In genomic region chr2:166365803-166366420, GRCh38 we compare ENCODE assay signal across 20 cellular contexts. TPM values are rescaled to one million over a fixed set of nuclear protein-coding genes. Genes with fewer than 3 reads are reported as not detected.
A peak's percentile ranks its signal among the peaks of the same experiment; 100 is the strongest.
DNase-seq lines count a peak whose midpoint lies in the region; ATAC-seq, FAIRE-seq and TF ChIP-seq lines count a peak whose summit lies in the region.
"Had no signal": no experiment of that assay in that cellular context is flagged by ENCODE, and none has a peak within 500 bp of the region (broad histone marks: within the 10 kb centered on the region; RNA-seq: fewer than 3 reads in every experiment).

No MANE protein-coding gene starts in this region.

- ATAC-seq in GM19328 (IDR thresholded peaks at IDR 0.05; ENCODE audit: unreplicated experiment) (no peak), HG02852 (IDR thresholded peaks at IDR 0.05; ENCODE audit: unreplicated experiment) (no peak)
- no peak for ATAC-seq in stimulated activated effector memory CD8-positive, alpha-beta T cell treated with anti-CD3 and anti-CD28 coated beads, Interleukin-12 subunit alpha, Interleukin-12 subunit beta, amount 100 ng/mL, for 72 hours
- ATAC-seq: activated T-cell treated with anti-CD3 and anti-CD28 coated beads, Interleukin-2, amount 50 U/mL, for 4 hours; Panc1 had no signal

- H3K27me3 ChIP-seq in astrocyte (ENCODE audit: insufficient read depth, low read length), result no peaks in the 10 kb centered on the region
- H3K27me3 ChIP-seq: BLaER1 treated with 17β-estradiol and CSF1 and Interleukin-3, amounts not matched to agents 10 nM and 100 nM; suprapubic skin had no signal

- no peaks in the 10 kb centered on the region for H3K36me3 ChIP-seq in astrocyte (ENCODE audit: insufficient read depth, low read length)
- H3K36me3 ChIP-seq: BLaER1 treated with 17β-estradiol and CSF1 and Interleukin-3, amounts not matched to agents 10 nM and 100 nM; HAP-1; suprapubic skin had no signal

- FAIRE-seq in astrocyte (lab: Jason Lieb, UNC), result no peak
- FAIRE-seq: small intestine had no signal

- no peaks in the 10 kb centered on the region for H3K79me2 ChIP-seq in astrocyte (ENCODE audit: insufficient read depth, low read length)

- H4K20me1 ChIP-seq in astrocyte (ENCODE audit: insufficient read depth, low read length), result no peaks in the 10 kb centered on the region
- H4K20me1 ChIP-seq: BLaER1 treated with 17β-estradiol and CSF1 and Interleukin-3, amounts not matched to agents 10 nM and 100 nM had no signal

- no peaks in the 10 kb centered on the region for H3K9me3 ChIP-seq in astrocyte (ENCODE audit: insufficient read depth, low read depth, low read length)
- H3K9me3 ChIP-seq: BLaER1 treated with 17β-estradiol and CSF1 and Interleukin-3, amounts not matched to agents 10 nM and 100 nM; HAP-1; suprapubic skin had no signal

- H3K4me3 ChIP-seq in astrocyte (ENCODE audit: insufficient read depth, low read depth, low read length), result no peak overlapping the region
- H3K4me3 ChIP-seq: BLaER1 treated with 17β-estradiol and CSF1 and Interleukin-3, amounts not matched to agents 10 nM and 100 nM; HAP-1; suprapubic skin had no signal

- no peaks in the 10 kb centered on the region for H3K9me3 Mint-ChIP-seq in astrocyte (ENCODE audit: unreplicated experiment)
- peaks cover 11% of the 10 kb centered on the region for H3K9me3 Mint-ChIP-seq in stimulated activated effector memory CD8-positive, alpha-beta T cell treated with anti-CD3 and anti-CD28 coated beads, Interleukin-12 subunit alpha, Interleukin-12 subunit beta, amount 100 ng/mL, for 72 hours
- H3K9me3 Mint-ChIP-seq: activated CD4-positive, alpha-beta T cell treated with anti-CD3 and anti-CD28 coated beads, Interleukin-2, amount 10 ng/mL, durations not matched to agents 24 days and 14 days; activated T-cell treated with anti-CD3 and anti-CD28 coated beads, Interleukin-2, amount 50 U/mL, for 4 hours; endodermal cell; memory B cell had no signal

- no peaks in the 10 kb centered on the region for H3K36me3 Mint-ChIP-seq in astrocyte (ENCODE audit: low read depth, unreplicated experiment)
- no peaks in the 10 kb centered on the region for H3K36me3 Mint-ChIP-seq in stimulated activated effector memory CD8-positive, alpha-beta T cell treated with anti-CD3 and anti-CD28 coated beads, Interleukin-12 subunit alpha, Interleukin-12 subunit beta, amount 100 ng/mL, for 72 hours
- H3K36me3 Mint-ChIP-seq: memory B cell had no signal

- H3K4me1 ChIP-seq in astrocyte (ENCODE audit: insufficient read depth, low read length), result peaks cover 3% of the 10 kb centered on the region
- H3K4me1 ChIP-seq: suprapubic skin had no signal

- DNase-seq in Daoy (ENCODE audit: low read depth) (peak; percentile 20), NCI-H226 (peak; percentile 73), astrocyte (ENCODE audit: low read depth) (peak; percentile 50), kidney tubule cell (ENCODE audit: low spot score) (peak; percentile 59), NOMO-1 (lab: John Stamatoyannopoulos, UW; ENCODE audit: unreplicated experiment in 2 of 2) (no peak)
- no peak for DNase-seq in stimulated activated effector memory CD8-positive, alpha-beta T cell treated with anti-CD3 and anti-CD28 coated beads, Interleukin-12 subunit alpha, Interleukin-12 subunit beta, amount 100 ng/mL, for 72 hours (ENCODE audit: low spot score in 2 of 2)
- DNase-seq: activated CD4-positive, alpha-beta T cell treated with anti-CD3 and anti-CD28 coated beads, Interleukin-2, amount 10 ng/mL, durations not matched to agents 24 days and 14 days; activated T-cell treated with anti-CD3 and anti-CD28 coated beads, Interleukin-2, amount 50 U/mL, for 4 hours; cortex of kidney; endodermal cell; NCI-H1105 treated with DMSO at 0.1 percent for 48 hours; NCI-H2081 treated with DMSO at 0.1 percent for 48 hours; small intestine had no signal

- no peak overlapping the region for H3K4me2 ChIP-seq in astrocyte (ENCODE audit: low read length)

- H3K27ac Mint-ChIP-seq in astrocyte (ENCODE audit: unreplicated experiment), result no peak overlapping the region
- H3K27ac Mint-ChIP-seq in stimulated activated effector memory CD8-positive, alpha-beta T cell treated with anti-CD3 and anti-CD28 coated beads, Interleukin-12 subunit alpha, Interleukin-12 subunit beta, amount 100 ng/mL, for 72 hours, result no peak overlapping the region
- H3K27ac Mint-ChIP-seq: activated CD4-positive, alpha-beta T cell treated with anti-CD3 and anti-CD28 coated beads, Interleukin-2, amount 10 ng/mL, durations not matched to agents 24 days and 14 days; endodermal cell; memory B cell had no signal

- no peaks in the 10 kb centered on the region for H3K27me3 Mint-ChIP-seq in astrocyte (ENCODE audit: low read depth, unreplicated experiment)
- H3K27me3 Mint-ChIP-seq: activated CD4-positive, alpha-beta T cell treated with anti-CD3 and anti-CD28 coated beads, Interleukin-2, amount 10 ng/mL, durations not matched to agents 24 days and 14 days; memory B cell had no signal

- no peak overlapping the region for H3K4me3 Mint-ChIP-seq in astrocyte (ENCODE audit: unreplicated experiment)
- H3K4me3 Mint-ChIP-seq in stimulated activated effector memory CD8-positive, alpha-beta T cell treated with anti-CD3 and anti-CD28 coated beads, Interleukin-12 subunit alpha, Interleukin-12 subunit beta, amount 100 ng/mL, for 72 hours, result no peak overlapping the region
- H3K4me3 Mint-ChIP-seq: activated CD4-positive, alpha-beta T cell treated with anti-CD3 and anti-CD28 coated beads, Interleukin-2, amount 10 ng/mL, durations not matched to agents 24 days and 14 days; activated T-cell treated with anti-CD3 and anti-CD28 coated beads, Interleukin-2, amount 50 U/mL, for 4 hours; endodermal cell; memory B cell had no signal

- no peak overlapping the region for H3K27ac ChIP-seq in astrocyte (ENCODE audit: low read depth, low read length)
- H3K27ac ChIP-seq: BLaER1 treated with 17β-estradiol and CSF1 and Interleukin-3, amounts not matched to agents 10 nM and 100 nM; suprapubic skin had no signal

- H2AFZ ChIP-seq in astrocyte (ENCODE audit: low read depth, low read length), result no peak overlapping the region

- H3K4me1 Mint-ChIP-seq in astrocyte (ENCODE audit: low read depth, unreplicated experiment), result peaks cover 10% of the 10 kb centered on the region
- no peaks in the 10 kb centered on the region for H3K4me1 Mint-ChIP-seq in stimulated activated effector memory CD8-positive, alpha-beta T cell treated with anti-CD3 and anti-CD28 coated beads, Interleukin-12 subunit alpha, Interleukin-12 subunit beta, amount 100 ng/mL, for 72 hours
- H3K4me1 Mint-ChIP-seq: activated CD4-positive, alpha-beta T cell treated with anti-CD3 and anti-CD28 coated beads, Interleukin-2, amount 10 ng/mL, durations not matched to agents 24 days and 14 days; endodermal cell; memory B cell had no signal

- no peak overlapping the region for H3K9ac ChIP-seq in astrocyte (ENCODE audit: low read length)
- H3K9ac ChIP-seq: BLaER1 treated with 17β-estradiol and CSF1 and Interleukin-3, amounts not matched to agents 10 nM and 100 nM had no signal

- no peak for TF ChIP-seq CTCF in astrocyte (IDR thresholded peaks at IDR 0.05; ENCODE audit: insufficient read depth, low read depth, low read length)

RNA-seq across cellular contexts. Expression of gene SCN9A, which starts 9.8 kb away (rescaled TPM):
- 0.29 and 0.54 TPM in 2 replicates for total RNA-seq in Daoy (2014; rRNA removed; shearing (Covaris generic))
- 7.8 and 8.7 TPM in 2 replicates for total RNA-seq in astrocyte
- total RNA-seq: activated CD4-positive, alpha-beta T cell treated with anti-CD3 and anti-CD28 coated beads, Interleukin-2, amount 10 ng/mL, durations not matched to agents 24 days and 14 days had no signal

Comparison
In these comparisons a context has a peak if more than half of its experiments do, and no peak if none do; other contexts are left out.
1. DNase-seq: peak in Daoy (single experiment), NCI-H226 (single experiment), astrocyte (single experiment) and kidney tubule cell (single experiment); none in stimulated activated effector memory CD8-positive, alpha-beta T cell treated with anti-CD3 and anti-CD28 coated beads, Interleukin-12 subunit alpha, Interleukin-12 subunit beta, amount 100 ng/mL, for 72 hours (0 of 2) and NOMO-1 (0 of 2).